Comparison of ENCODE assay signal across 9 cellular contexts in the genomic region with DNA sequence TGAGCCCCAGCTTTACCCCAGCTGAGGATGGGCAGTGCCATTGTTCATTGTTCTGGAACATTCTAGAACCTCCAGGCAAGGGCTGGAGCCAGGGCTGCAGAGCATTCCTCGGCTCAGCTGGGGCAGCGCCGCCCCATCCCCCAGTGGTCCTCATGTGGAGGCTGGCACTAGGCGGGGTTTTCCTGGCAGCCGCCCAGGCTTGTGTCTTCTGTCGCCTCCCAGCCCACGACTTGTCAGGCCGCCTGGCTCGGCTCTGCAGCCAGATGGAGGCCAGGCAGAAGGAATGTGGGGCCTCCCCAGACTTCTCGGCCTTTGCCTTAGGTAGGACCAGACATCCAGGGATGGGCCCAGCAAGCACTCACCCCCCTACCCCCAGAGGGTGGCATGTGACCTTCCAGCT. TPM values are rescaled to one million over a fixed set of nuclear protein-coding genes. Genes with fewer than 3 reads are reported as not detected.
DNase-seq lines count a peak whose midpoint lies in the region; ATAC-seq and TF ChIP-seq lines count a peak whose summit lies in the region.
"Had no signal": no experiment of that assay in that cellular context is flagged by ENCODE, and none has a peak within 500 bp of the region (broad histone marks: within the 10 kb centered on the region; RNA-seq: fewer than 3 reads in every experiment).

A gene with protein sequence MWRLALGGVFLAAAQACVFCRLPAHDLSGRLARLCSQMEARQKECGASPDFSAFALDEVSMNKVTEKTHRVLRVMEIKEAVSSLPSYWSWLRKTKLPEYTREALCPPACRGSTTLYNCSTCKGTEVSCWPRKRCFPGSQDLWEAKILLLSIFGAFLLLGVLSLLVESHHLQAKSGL (plus strand): TSS at position 104 of the 400 bp plus-strand sequence. CDS start 49 bp downstream, at position 153.

- H3K27ac Mint-ChIP-seq in activated T-helper 1 cell treated with anti-CD3 and anti-CD28 coated beads, Interleukin-12 subunit alpha, Interleukin-12 subunit beta, Interleukin-2, Interleukin-4 antibody, amounts not matched to agents 30 ng/mL and 10 ng/mL and 1 ng/mL, durations not matched to agents 14 hours and 24 hours and 36 hours: peak within 1 kb of the TSS; percentile 55

- H3K9me3 Mint-ChIP-seq in activated T-helper 1 cell treated with anti-CD3 and anti-CD28 coated beads, Interleukin-12 subunit alpha, Interleukin-12 subunit beta, Interleukin-2, Interleukin-4 antibody, amounts not matched to agents 30 ng/mL and 10 ng/mL and 1 ng/mL, durations not matched to agents 14 hours and 24 hours and 36 hours: no peaks in the 10 kb centered on the region

- no peaks in the 10 kb centered on the region for H3K9me3 ChIP-seq in HCT116 (ENCODE audit: control insufficient read depth in 1 of 2, insufficient read depth in 1 of 2, low read depth in 1 of 2, low read length in 2 of 2)

- no peaks in the 10 kb centered on the region for H3K27me3 Mint-ChIP-seq in activated T-helper 1 cell treated with anti-CD3 and anti-CD28 coated beads, Interleukin-12 subunit alpha, Interleukin-12 subunit beta, Interleukin-2, Interleukin-4 antibody, amounts not matched to agents 30 ng/mL and 10 ng/mL and 1 ng/mL, durations not matched to agents 14 hours and 24 hours and 36 hours (ENCODE audit: insufficient read depth)

- no peaks in the 10 kb centered on the region for H3K27me3 ChIP-seq in HCT116 (ENCODE audit: insufficient read depth, low read length)

- peak within 1 kb of the TSS; percentile 21 for H3K4me3 Mint-ChIP-seq in activated T-helper 1 cell treated with anti-CD3 and anti-CD28 coated beads, Interleukin-12 subunit alpha, Interleukin-12 subunit beta, Interleukin-2, Interleukin-4 antibody, amounts not matched to agents 30 ng/mL and 10 ng/mL and 1 ng/mL, durations not matched to agents 14 hours and 24 hours and 36 hours

- H3K4me3 ChIP-seq in HCT116 (replicated peaks in 1 of 2; ENCODE audit: low read depth in 1 of 2, low read length in 2 of 2) (no peak within 1 kb of the TSS), skeletal muscle cell (ENCODE audit: low read depth, low read length) (peak within 1 kb of the TSS; percentile 8)

- POLR2A ChIA-PET in HCT116 (lab: Charles Lee): interaction anchor here (0.9 kb wide), 1 partner anchor 129 kb away, joined by 3 read pairs; a partner anchor contains a TSS

- no peak for TF ChIP-seq RAD21 in HCT116 (IDR thresholded peaks at IDR 0.05; ENCODE audit: low read depth)

- H3K36me3 ChIP-seq in HCT116 (ENCODE audit: control insufficient read depth in 1 of 2, insufficient read depth in 2 of 2, low read length in 2 of 2): no peaks in the 10 kb centered on the region

- RAD21 ChIA-PET in HCT116 (lab: Charles Lee; ENCODE audit: low non-redundant PET in 1 of 2, low total read pairs in 2 of 2, uncharacterized antibody in 2 of 2, unreplicated experiment in 2 of 2): interaction anchor here in 1 of 2 experiments (2.0 kb wide), 1 partner anchor 81 kb away, joined by 6 read pairs; a partner anchor contains a TSS

- intact Hi-C loops in HCT116 (cut with micrococcal nuclease): loop anchor here (5.0 kb wide), 1 partner anchor 37 kb away; a partner anchor contains a TSS
- intact Hi-C loops in activated T-helper 1 cell treated with anti-CD3 and anti-CD28 coated beads, Interleukin-12 subunit alpha, Interleukin-12 subunit beta, Interleukin-2, Interleukin-4 antibody, amounts not matched to agents 30 ng/mL and 10 ng/mL and 1 ng/mL, durations not matched to agents 14 hours and 24 hours and 36 hours (cut with micrococcal nuclease): loop anchor here (5.0 kb wide), 1 partner anchor 147 kb away; no protein-coding TSS in a partner anchor
- intact Hi-C loops in left cardiac atrium (cut with DNase I): loop anchor here in 1 of 2 donors (5.0 kb wide), 2 partner anchors 37 to 82 kb away; a partner anchor contains a TSS

- no peak within 1 kb of the TSS for H2AFZ ChIP-seq in HCT116 (ENCODE audit: low read depth, low read length, poor library complexity, severe bottlenecking)

- H3K79me2 ChIP-seq in HCT116 (ENCODE audit: insufficient read depth, low read length): peaks cover 18% of the 10 kb centered on the region

- H3K9ac ChIP-seq in HCT116 (ENCODE audit: low read length): no peak within 1 kb of the TSS

- H4K20me1 ChIP-seq in HCT116 (ENCODE audit: insufficient read depth): no peaks in the 10 kb centered on the region

- peaks cover 8% of the 10 kb centered on the region for H3K36me3 Mint-ChIP-seq in activated T-helper 1 cell treated with anti-CD3 and anti-CD28 coated beads, Interleukin-12 subunit alpha, Interleukin-12 subunit beta, Interleukin-2, Interleukin-4 antibody, amounts not matched to agents 30 ng/mL and 10 ng/mL and 1 ng/mL, durations not matched to agents 14 hours and 24 hours and 36 hours (ENCODE audit: low read depth)

- H3K4me1 Mint-ChIP-seq in activated T-helper 1 cell treated with anti-CD3 and anti-CD28 coated beads, Interleukin-12 subunit alpha, Interleukin-12 subunit beta, Interleukin-2, Interleukin-4 antibody, amounts not matched to agents 30 ng/mL and 10 ng/mL and 1 ng/mL, durations not matched to agents 14 hours and 24 hours and 36 hours (ENCODE audit: low read depth): peaks cover 29% of the 10 kb centered on the region

- DNase-seq in HCT116 (ENCODE audit: low read depth, low spot score) (no peak), left cardiac atrium (peak; percentile 57), skeletal muscle cell (ENCODE audit: low read depth) (no peak), SW480 (ENCODE audit: low spot score) (no peak)
- DNase-seq in activated T-helper 1 cell treated with anti-CD3 and anti-CD28 coated beads, Interleukin-12 subunit alpha, Interleukin-12 subunit beta, Interleukin-2, Interleukin-4 antibody, amounts not matched to agents 30 ng/mL and 10 ng/mL and 1 ng/mL, durations not matched to agents 14 hours and 24 hours and 36 hours (ENCODE audit: low spot score): no peak
- DNase-seq: dermis blood vessel endothelial cell; stimulated activated CD4-positive, alpha-beta T cell treated with anti-CD3 and anti-CD28 coated beads, Interleukin-4, amount 100 ng/mL, for 4 hours had no signal

- H3K4me2 ChIP-seq in HCT116 (ENCODE audit: low read length): peak within 1 kb of the TSS; percentile 60

- CTCF ChIA-PET in HCT116 (lab: Charles Lee): interaction anchor here (1.0 to 2.9 kb wide), 7 partner anchors 10 to 206 kb away, joined by 3 to 21 read pairs (median 7); a partner anchor contains a TSS

- H3K9me2 ChIP-seq in HCT116 (ENCODE audit: insufficient read depth): no peaks in the 10 kb centered on the region

- TF ChIP-seq CTCF in HCT116 (IDR thresholded peaks at IDR 0.05 in 2 of 3, conservative IDR thresholded peaks at IDR 0.05 in 1 of 3; ENCODE audit: borderline replicate concordance in 1 of 3, insufficient read depth in 1 of 3, low read depth in 2 of 3, low read length in 2 of 3): no peak

- TF ChIP-seq POLR2A in HCT116 (IDR thresholded peaks at IDR 0.05; ENCODE audit: borderline replicate concordance, extremely low read depth, insufficient read depth, insufficient read length): no peak

- H3K27ac ChIP-seq in HCT116 (ENCODE audit: low read depth, low read length): peak within 1 kb of the TSS; percentile 17; the same call in 1 of the 2 replicates

- no TSS peak for BruUV-seq in HCT116 (replicated peaks; lab: Mats Ljungman, UMichigan)

- no peak for ATAC-seq in HCT116
- no peak for ATAC-seq in left cardiac atrium
- ATAC-seq in HG03280 (IDR thresholded peaks at IDR 0.05; ENCODE audit: unreplicated experiment): no peak
- ATAC-seq in HG02970 (IDR thresholded peaks at IDR 0.05; ENCODE audit: low FRiP score, unreplicated experiment): no peak

- H3K4me1 ChIP-seq in HCT116 (ENCODE audit: control insufficient read depth in 1 of 2, insufficient read depth in 2 of 2, low read length in 2 of 2): peaks cover 23 to 58% of the 10 kb centered on the region in 2 experiments

TF ChIP-seq in HCT116, 20 proteins besides CTCF, POLR2A, EP300 and RAD21 (continues in another document):
- TF ChIP-seq CBX3 (IDR thresholded peaks at IDR 0.05; ENCODE audit: low read depth): no peak
- TF ChIP-seq ZFX (IDR thresholded peaks at IDR 0.05): no peak
- no peak for TF ChIP-seq EZH2 (IDR thresholded peaks at IDR 0.05)
- TF ChIP-seq, protein P1, sequence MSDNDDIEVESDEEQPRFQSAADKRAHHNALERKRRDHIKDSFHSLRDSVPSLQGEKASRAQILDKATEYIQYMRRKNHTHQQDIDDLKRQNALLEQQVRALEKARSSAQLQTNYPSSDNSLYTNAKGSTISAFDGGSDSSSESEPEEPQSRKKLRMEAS (IDR thresholded peaks at IDR 0.05): no peak
- no peak for TF ChIP-seq ELF1 (IDR thresholded peaks at IDR 0.05; ENCODE audit: borderline replicate concordance, low read depth)
- TF ChIP-seq, protein P2, sequence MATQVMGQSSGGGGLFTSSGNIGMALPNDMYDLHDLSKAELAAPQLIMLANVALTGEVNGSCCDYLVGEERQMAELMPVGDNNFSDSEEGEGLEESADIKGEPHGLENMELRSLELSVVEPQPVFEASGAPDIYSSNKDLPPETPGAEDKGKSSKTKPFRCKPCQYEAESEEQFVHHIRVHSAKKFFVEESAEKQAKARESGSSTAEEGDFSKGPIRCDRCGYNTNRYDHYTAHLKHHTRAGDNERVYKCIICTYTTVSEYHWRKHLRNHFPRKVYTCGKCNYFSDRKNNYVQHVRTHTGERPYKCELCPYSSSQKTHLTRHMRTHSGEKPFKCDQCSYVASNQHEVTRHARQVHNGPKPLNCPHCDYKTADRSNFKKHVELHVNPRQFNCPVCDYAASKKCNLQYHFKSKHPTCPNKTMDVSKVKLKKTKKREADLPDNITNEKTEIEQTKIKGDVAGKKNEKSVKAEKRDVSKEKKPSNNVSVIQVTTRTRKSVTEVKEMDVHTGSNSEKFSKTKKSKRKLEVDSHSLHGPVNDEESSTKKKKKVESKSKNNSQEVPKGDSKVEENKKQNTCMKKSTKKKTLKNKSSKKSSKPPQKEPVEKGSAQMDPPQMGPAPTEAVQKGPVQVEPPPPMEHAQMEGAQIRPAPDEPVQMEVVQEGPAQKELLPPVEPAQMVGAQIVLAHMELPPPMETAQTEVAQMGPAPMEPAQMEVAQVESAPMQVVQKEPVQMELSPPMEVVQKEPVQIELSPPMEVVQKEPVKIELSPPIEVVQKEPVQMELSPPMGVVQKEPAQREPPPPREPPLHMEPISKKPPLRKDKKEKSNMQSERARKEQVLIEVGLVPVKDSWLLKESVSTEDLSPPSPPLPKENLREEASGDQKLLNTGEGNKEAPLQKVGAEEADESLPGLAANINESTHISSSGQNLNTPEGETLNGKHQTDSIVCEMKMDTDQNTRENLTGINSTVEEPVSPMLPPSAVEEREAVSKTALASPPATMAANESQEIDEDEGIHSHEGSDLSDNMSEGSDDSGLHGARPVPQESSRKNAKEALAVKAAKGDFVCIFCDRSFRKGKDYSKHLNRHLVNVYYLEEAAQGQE (IDR thresholded peaks at IDR 0.05; ENCODE audit: low read depth): no peak
- TF ChIP-seq ZNF274 (IDR thresholded peaks at IDR 0.05; ENCODE audit: low read depth, low read length): no peak

RNA-seq across cellular contexts. Expression of the gene that starts here (rescaled TPM):
- not detected for total RNA-seq in HCT116 (2021; ENCODE audit: unreplicated experiment)
- not detected in 2 replicates for polyA plus RNA-seq in HCT116 (2012)
- total RNA-seq in activated T-helper 1 cell treated with anti-CD3 and anti-CD28 coated beads, Interleukin-12 subunit alpha, Interleukin-12 subunit beta, Interleukin-2, Interleukin-4 antibody, amounts not matched to agents 30 ng/mL and 10 ng/mL and 1 ng/mL, durations not matched to agents 14 hours and 24 hours and 36 hours: 0.17 TPM in 1 of 2 replicates, not detected in the other
- not detected for total RNA-seq in left cardiac atrium
- total RNA-seq: dermis blood vessel endothelial cell had no signal

Comparison
In these comparisons a context has a peak if more than half of its experiments do, and no peak if none do; other contexts are left out.
1. Peak in DNase-seq in left cardiac atrium; RNA of the gene not detected or under 1 TPM.